Comparison of ENCODE assay signal across 8 cellular contexts in the genomic region with DNA sequence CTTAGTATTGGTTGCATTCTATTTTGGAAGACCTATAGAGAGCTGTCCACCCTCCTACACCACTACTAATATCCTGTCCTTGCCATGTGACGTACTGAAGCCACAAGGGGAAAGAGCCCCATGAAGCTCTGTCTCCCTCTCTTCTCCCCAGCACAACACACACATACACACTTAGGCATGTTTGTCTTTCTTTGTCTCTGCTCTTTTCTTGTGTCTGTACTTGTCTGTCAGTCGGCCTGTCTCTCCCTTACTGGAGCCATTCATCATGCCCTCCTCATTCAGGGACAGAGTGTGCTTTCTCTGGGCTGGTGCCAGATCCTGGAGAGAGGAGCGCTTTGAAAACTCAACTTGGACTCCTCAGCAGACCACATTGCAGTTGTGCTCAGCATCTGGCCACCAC. TPM values are rescaled to one million over a fixed set of nuclear protein-coding genes. Genes with fewer than 3 reads are reported as not detected.
DNase-seq lines count a peak whose midpoint lies in the region; ATAC-seq and FAIRE-seq lines count a peak whose summit lies in the region.

No MANE protein-coding gene starts in this region.

- H3K9me3 Mint-ChIP-seq in activated T-helper 1 cell treated with anti-CD3 and anti-CD28 coated beads, Interleukin-12 subunit alpha, Interleukin-12 subunit beta, Interleukin-2, Interleukin-4 antibody, amounts not matched to agents 30 ng/mL and 10 ng/mL and 1 ng/mL, durations not matched to agents 14 hours and 24 hours and 36 hours = no peaks in the 10 kb centered on the region

- no peaks in the 10 kb centered on the region; the same call in 1 of the 2 replicates for H3K36me3 ChIP-seq in H7 (replicated peaks; ENCODE audit: control insufficient read depth, insufficient read depth, low read length)

- no peak for FAIRE-seq in frontal cortex (lab: Jason Lieb, UNC)

- H3K36me3 Mint-ChIP-seq in activated T-helper 1 cell treated with anti-CD3 and anti-CD28 coated beads, Interleukin-12 subunit alpha, Interleukin-12 subunit beta, Interleukin-2, Interleukin-4 antibody, amounts not matched to agents 30 ng/mL and 10 ng/mL and 1 ng/mL, durations not matched to agents 14 hours and 24 hours and 36 hours (ENCODE audit: low read depth) = peaks cover 31% of the 10 kb centered on the region

- DNase-seq in HCEC 1CT = peak; percentile 50
- DNase-seq in activated T-helper 1 cell treated with anti-CD3 and anti-CD28 coated beads, Interleukin-12 subunit alpha, Interleukin-12 subunit beta, Interleukin-2, Interleukin-4 antibody, amounts not matched to agents 30 ng/mL and 10 ng/mL and 1 ng/mL, durations not matched to agents 14 hours and 24 hours and 36 hours (ENCODE audit: low spot score) = no peak
- DNase-seq in frontal cortex (ENCODE audit: low spot score in 2 of 2) = peak; percentile 8 to 25
- DNase-seq in retina = peak; percentile 50
- DNase-seq in H7 = no peak

- intact Hi-C loops in activated T-helper 1 cell treated with anti-CD3 and anti-CD28 coated beads, Interleukin-12 subunit alpha, Interleukin-12 subunit beta, Interleukin-2, Interleukin-4 antibody, amounts not matched to agents 30 ng/mL and 10 ng/mL and 1 ng/mL, durations not matched to agents 14 hours and 24 hours and 36 hours (cut with micrococcal nuclease) = no loop called here

- ATAC-seq in HG03342 (IDR thresholded peaks at IDR 0.05; ENCODE audit: unreplicated experiment) (no peak), HG02610 (IDR thresholded peaks at IDR 0.05; ENCODE audit: unreplicated experiment) (no peak), HG02852 (IDR thresholded peaks at IDR 0.05; ENCODE audit: unreplicated experiment) (no peak)

- peak overlapping the region; percentile 1 for H3K27ac Mint-ChIP-seq in activated T-helper 1 cell treated with anti-CD3 and anti-CD28 coated beads, Interleukin-12 subunit alpha, Interleukin-12 subunit beta, Interleukin-2, Interleukin-4 antibody, amounts not matched to agents 30 ng/mL and 10 ng/mL and 1 ng/mL, durations not matched to agents 14 hours and 24 hours and 36 hours

- H3K27me3 ChIP-seq in H7 (ENCODE audit: control insufficient read depth, insufficient read depth, low read length) = no peaks in the 10 kb centered on the region

- no peak overlapping the region for H3K4me3 ChIP-seq in H7 (ENCODE audit: insufficient read depth, low read depth, low read length)

- no peaks in the 10 kb centered on the region for H3K27me3 Mint-ChIP-seq in activated T-helper 1 cell treated with anti-CD3 and anti-CD28 coated beads, Interleukin-12 subunit alpha, Interleukin-12 subunit beta, Interleukin-2, Interleukin-4 antibody, amounts not matched to agents 30 ng/mL and 10 ng/mL and 1 ng/mL, durations not matched to agents 14 hours and 24 hours and 36 hours (ENCODE audit: insufficient read depth)

- H3K4me1 Mint-ChIP-seq in activated T-helper 1 cell treated with anti-CD3 and anti-CD28 coated beads, Interleukin-12 subunit alpha, Interleukin-12 subunit beta, Interleukin-2, Interleukin-4 antibody, amounts not matched to agents 30 ng/mL and 10 ng/mL and 1 ng/mL, durations not matched to agents 14 hours and 24 hours and 36 hours (ENCODE audit: low read depth) = peaks cover 90% of the 10 kb centered on the region

- no peak overlapping the region for H3K4me3 Mint-ChIP-seq in activated T-helper 1 cell treated with anti-CD3 and anti-CD28 coated beads, Interleukin-12 subunit alpha, Interleukin-12 subunit beta, Interleukin-2, Interleukin-4 antibody, amounts not matched to agents 30 ng/mL and 10 ng/mL and 1 ng/mL, durations not matched to agents 14 hours and 24 hours and 36 hours

RNA-seq across cellular contexts. Expression of gene PSMD6, which starts 47.6 kb away (rescaled TPM):
- total RNA-seq in activated T-helper 1 cell treated with anti-CD3 and anti-CD28 coated beads, Interleukin-12 subunit alpha, Interleukin-12 subunit beta, Interleukin-2, Interleukin-4 antibody, amounts not matched to agents 30 ng/mL and 10 ng/mL and 1 ng/mL, durations not matched to agents 14 hours and 24 hours and 36 hours = 133 and 137 TPM in 2 replicates
- total RNA-seq in frontal cortex = 63.2 TPM
- total RNA-seq in H7 (2014; rRNA removed; shearing (Covaris generic)) = 144 and 169 TPM in 2 replicates

Comparison
In these comparisons a context has a peak if more than half of its experiments do, and no peak if none do; other contexts are left out.
1. DNase-seq: peak in HCEC 1CT (single experiment), frontal cortex (2 of 2) and retina (single experiment); none in activated T-helper 1 cell treated with anti-CD3 and anti-CD28 coated beads, Interleukin-12 subunit alpha, Interleukin-12 subunit beta, Interleukin-2, Interleukin-4 antibody, amounts not matched to agents 30 ng/mL and 10 ng/mL and 1 ng/mL, durations not matched to agents 14 hours and 24 hours and 36 hours (single experiment) and H7 (single experiment).